Comparison of ENCODE assay signal across 35 cellular contexts in genomic region chr3:60274098-60274497, GRCh38.
"Had no signal": no experiment of that assay in that cellular context is flagged by ENCODE, and none has a peak within 500 bp of the region (broad histone marks: within the 10 kb centered on the region; RNA-seq: fewer than 3 reads in every experiment).

No MANE protein-coding gene starts in this region.

- H3K27ac ChIP-seq: KMS-11 had no signal

- H3K9ac ChIP-seq: KMS-11 had no signal

- H3K27me3 ChIP-seq: MG63 had no signal

- DNase-seq: Karpas-422, Kasumi-1, MG63, MM.1S, MV-4-11, NCI-H1048, NCI-H1092, NCI-H1092 treated with DMSO at 0.1 percent for 48 hours, NCI-H1105, NCI-H1105 treated with DMSO at 0.1 percent for 48 hours, NCI-H1417, NCI-H1417 treated with DMSO at 0.1 percent for 48 hours, NCI-H1436, NCI-H1436 treated with DMSO at 0.1 percent for 48 hours, NCI-H146, NCI-H1694, NCI-H1694 treated with DMSO at 0.1 percent for 48 hours, NCI-H187, NCI-H187 treated with DMSO at 0.1 percent for 48 hours, NCI-H1930, NCI-H2029, NCI-H2029 treated with DMSO at 0.1 percent for 48 hours, NCI-H2081, NCI-H2081 treated with DMSO at 0.1 percent for 48 hours, NCI-H2107, NCI-H2171, NCI-H2171 treated with DMSO at 0.1 percent for 48 hours, NCI-H2227 treated with DMSO at 0.1 percent for 48 hours, NCI-H226, NCI-H345, NCI-H446, NCI-H446 treated with DMSO at 0.1 percent for 48 hours, NCI-H510A, NCI-H510A treated with DMSO at 0.1 percent for 48 hours had no signal

- H3K4me3 ChIP-seq: MG63 had no signal

- H3K4me2 ChIP-seq: KMS-11 had no signal

- H3K36me3 ChIP-seq: MG63 had no signal

- H3K9me3 ChIP-seq: MG63 had no signal
